ENCODE assay signal across 2 cellular contexts in genomic region chr14:75533791-75534190, GRCh38.
TF ChIP-seq lines count a peak whose summit lies in the region.

No MANE protein-coding gene starts in this region.

TF ChIP-seq in A549, 52 proteins besides CTCF, POLR2A, EP300 and RAD21:
- TF ChIP-seq ATOH8 (CRISPR knock-in tag; IDR thresholded peaks at IDR 0.05; ENCODE audit: low read depth) (0 out of 2 replicates have a peak, but pooled peaks have one; percentile 50), USF2 (IDR thresholded peaks at IDR 0.05) (no peak)

TF ChIP-seq in endothelial cell of umbilical vein, 7 proteins besides CTCF, POLR2A, EP300 and RAD21 (continued from another document):
- TF ChIP-seq MAX (IDR thresholded peaks at IDR 0.05; ENCODE audit: insufficient read depth, insufficient read length), result no peak
TF ChIP-seq in endothelial cell of umbilical vein: peak in this region for 0.
